27 cellular contexts compared by ENCODE assay signal in genomic region chr16:30886145-30886544, GRCh38. TPM values are rescaled to one million over a fixed set of nuclear protein-coding genes. Genes with fewer than 3 reads are reported as not detected.
A peak's percentile ranks its signal among the peaks of the same experiment; 100 is the strongest.
DNase-seq lines count a peak whose midpoint lies in the region; ATAC-seq, FAIRE-seq and TF ChIP-seq lines count a peak whose summit lies in the region.
"Had no signal": no experiment of that assay in that cellular context is flagged by ENCODE, and none has a peak within 500 bp of the region (broad histone marks: within the 10 kb centered on the region; RNA-seq: fewer than 3 reads in every experiment).

No MANE protein-coding gene starts in this region.

- no peak overlapping the region for H3K27ac ChIP-seq in K562 (ENCODE audit: extremely low read depth, low read depth, low read length)
- H3K27ac ChIP-seq: A549, GM23248, HL-60 had no signal

- H3K9me3 Mint-ChIP-seq in activated CD4-positive, alpha-beta memory T cell treated with anti-CD3 and anti-CD28 coated beads, Interleukin-2, amount 10 ng/mL, durations not matched to agents 7 days and 5 days, result no peaks in the 10 kb centered on the region
- H3K9me3 Mint-ChIP-seq in activated CD4-positive, alpha-beta memory T cell treated with anti-CD3 and anti-CD28 coated beads for 36 hours, result no peaks in the 10 kb centered on the region
- H3K9me3 Mint-ChIP-seq in stimulated activated naive CD8-positive, alpha-beta T cell treated with anti-CD3 and anti-CD28 coated beads, Interleukin-15, Interleukin-2, amounts not matched to agents 100 ng/mL and 50 ng/mL, for 24 hours, result no peaks in the 10 kb centered on the region
- no peaks in the 10 kb centered on the region for H3K9me3 Mint-ChIP-seq in stimulated activated naive CD8-positive, alpha-beta T cell treated with anti-CD3 and anti-CD28 coated beads, Interleukin-15, amount 100 ng/mL, for 72 hours
- H3K9me3 Mint-ChIP-seq: CD4-positive, alpha-beta memory T cell had no signal

- CTCF ChIA-PET in activated CD4-positive, alpha-beta memory T cell treated with anti-CD3 and anti-CD28 coated beads, Interleukin-2, amount 10 ng/mL, durations not matched to agents 7 days and 5 days (lab: Charles Lee), result interaction anchor here (0.5 kb wide), 1 partner anchor 108 kb away, joined by 3 read pairs; no protein-coding TSS in a partner anchor
- CTCF ChIA-PET in activated CD4-positive, alpha-beta memory T cell treated with anti-CD3 and anti-CD28 coated beads for 36 hours (lab: Charles Lee), result interaction anchor here (2.0 kb wide), 1 partner anchor 16 kb away, joined by 7 read pairs; no protein-coding TSS in a partner anchor
- CTCF ChIA-PET in K562 (lab: Yijun Ruan, JAX; ENCODE audit: low intra/inter-chr PET ratio), result no interaction called here

- in situ Hi-C loops in K562 (cut with MboI), result no loop called here

- TF ChIP-seq RAD21 in K562 (CRISPR knock-in tag; conservative IDR thresholded peaks at IDR 0.05 in 1 of 2, IDR thresholded peaks at IDR 0.05 in 1 of 2), result no peak

- TF ChIP-seq CTCF in K562 (IDR thresholded peaks at IDR 0.05 in 2 of 3, conservative IDR thresholded peaks at IDR 0.05 in 1 of 3; ENCODE audit: insufficient read depth in 2 of 3, low read depth in 1 of 3, low read length in 3 of 3), result no peak

- intact Hi-C loops in activated CD4-positive, alpha-beta memory T cell treated with anti-CD3 and anti-CD28 coated beads for 36 hours (cut with micrococcal nuclease), result no loop called here
- intact Hi-C loops in K562 (cut with micrococcal nuclease), result no loop called here
- intact Hi-C loops in posterior vena cava (cut with DNase I), result no loop called here

- H2AFZ ChIP-seq in K562 (ENCODE audit: low read depth, low read length), result no peak overlapping the region
- H2AFZ ChIP-seq: GM23248 had no signal

- H3K79me2 ChIP-seq in K562 (ENCODE audit: control insufficient read depth, insufficient read depth, low read length), result no peaks in the 10 kb centered on the region

- peak overlapping the region; percentile 31 for H3K27ac Mint-ChIP-seq in activated CD4-positive, alpha-beta memory T cell treated with anti-CD3 and anti-CD28 coated beads, Interleukin-2, amount 10 ng/mL, durations not matched to agents 7 days and 5 days
- H3K27ac Mint-ChIP-seq in activated CD4-positive, alpha-beta memory T cell treated with anti-CD3 and anti-CD28 coated beads for 36 hours, result no peak overlapping the region
- H3K27ac Mint-ChIP-seq in stimulated activated naive CD8-positive, alpha-beta T cell treated with anti-CD3 and anti-CD28 coated beads, Interleukin-15, Interleukin-2, amounts not matched to agents 100 ng/mL and 50 ng/mL, for 24 hours, result peak overlapping the region; percentile 51
- H3K27ac Mint-ChIP-seq in stimulated activated naive CD8-positive, alpha-beta T cell treated with anti-CD3 and anti-CD28 coated beads, Interleukin-15, amount 100 ng/mL, for 72 hours, result no peak overlapping the region

- peaks cover 0 to 9% of the 10 kb centered on the region in 2 experiments; a peak in 2 of 5 replicates for H3K4me1 ChIP-seq in K562 (replicated peaks in 1 of 2; ENCODE audit: control insufficient read depth in 2 of 2, insufficient read depth in 2 of 2, low read length in 2 of 2)
- H3K4me1 ChIP-seq: A549, HAP-1 had no signal

- WGBS in K562 (ENCODE audit: insufficient coverage, low coverage, missing lambda C conversion rate), result 71% methylated on average over 1 of the region's 1 CpG

- DNase-seq in activated CD4-positive, alpha-beta memory T cell treated with anti-CD3 and anti-CD28 coated beads, Interleukin-2, amount 10 ng/mL, durations not matched to agents 7 days and 5 days, result no peak
- no peak for DNase-seq in activated CD4-positive, alpha-beta memory T cell treated with anti-CD3 and anti-CD28 coated beads for 36 hours
- no peak for DNase-seq in stimulated activated naive CD8-positive, alpha-beta T cell treated with anti-CD3 and anti-CD28 coated beads, Interleukin-15, amount 100 ng/mL, for 72 hours
- DNase-seq in K562 (ENCODE audit: extremely low read depth in 1 of 4, low spot score in 3 of 4) (no peak), NCI-H345 (lab: John Stamatoyannopoulos, UW) (no peak), posterior vena cava (ENCODE audit: low spot score) (no peak)
- DNase-seq: CD4-positive, alpha-beta memory T cell; DMS153; GDM1; GM23248; IMR-90; Kasumi-1; MM.1S; NCI-H1092; NCI-H146; NCI-H2081 treated with DMSO at 0.1 percent for 48 hours; NCI-H510A; NCI-H748 treated with DMSO at 0.1 percent for 48 hours; NK-92 treated with Interleukin-12 subunit alpha and Interleukin-12 subunit beta, amount 100 ng/mL, for 24 hours; Right ventricle myocardium superior had no signal

- no peak overlapping the region for H3K9ac ChIP-seq in K562 (ENCODE audit: insufficient read depth in 1 of 2, low read depth in 2 of 2, low read length in 2 of 2)
- H3K9ac ChIP-seq: GM23248 had no signal

- POLR2A ChIA-PET in activated CD4-positive, alpha-beta memory T cell treated with anti-CD3 and anti-CD28 coated beads, Interleukin-2, amount 10 ng/mL, durations not matched to agents 7 days and 5 days (lab: Charles Lee), result interaction anchor here (1.0 to 1.5 kb wide), 2 partner anchors 9 to 10 kb away, joined by 4 to 5 read pairs; no protein-coding TSS in a partner anchor
- POLR2A ChIA-PET in activated CD4-positive, alpha-beta memory T cell treated with anti-CD3 and anti-CD28 coated beads for 36 hours (lab: Charles Lee), result no interaction called here
- POLR2A ChIA-PET in K562 (lab: Yijun Ruan, JAX), result interaction anchor here (1.4 kb wide), 1 partner anchor 12 kb away, joined by 4 read pairs; no protein-coding TSS in a partner anchor

- TF ChIP-seq EP300 in K562 (IDR thresholded peaks at IDR 0.05; ENCODE audit: low read length), result no peak

- no peak for TF ChIP-seq POLR2A in K562 (conservative IDR thresholded peaks at IDR 0.05)

- H3K9me1 ChIP-seq in K562 (ENCODE audit: control insufficient read depth, insufficient read depth, low read length), result no peaks in the 10 kb centered on the region

- H3K27me3 ChIP-seq in K562 (ENCODE audit: control insufficient read depth in 2 of 2, insufficient read depth in 2 of 2, low read length in 2 of 2), result no peaks in the 10 kb centered on the region

- no peaks in the 10 kb centered on the region for H3K27me3 Mint-ChIP-seq in activated CD4-positive, alpha-beta memory T cell treated with anti-CD3 and anti-CD28 coated beads, Interleukin-2, amount 10 ng/mL, durations not matched to agents 7 days and 5 days
- H3K27me3 Mint-ChIP-seq in activated CD4-positive, alpha-beta memory T cell treated with anti-CD3 and anti-CD28 coated beads for 36 hours, result no peaks in the 10 kb centered on the region
- no peaks in the 10 kb centered on the region for H3K27me3 Mint-ChIP-seq in stimulated activated naive CD8-positive, alpha-beta T cell treated with anti-CD3 and anti-CD28 coated beads, Interleukin-15, Interleukin-2, amounts not matched to agents 100 ng/mL and 50 ng/mL, for 24 hours
- no peaks in the 10 kb centered on the region for H3K27me3 Mint-ChIP-seq in stimulated activated naive CD8-positive, alpha-beta T cell treated with anti-CD3 and anti-CD28 coated beads, Interleukin-15, amount 100 ng/mL, for 72 hours
- H3K27me3 Mint-ChIP-seq: CD4-positive, alpha-beta memory T cell had no signal

- FAIRE-seq in K562 (lab: Jason Lieb, UNC), result no peak
- FAIRE-seq: A549, RCC 7860 had no signal

- peaks cover 33% of the 10 kb centered on the region for H3K36me3 Mint-ChIP-seq in activated CD4-positive, alpha-beta memory T cell treated with anti-CD3 and anti-CD28 coated beads, Interleukin-2, amount 10 ng/mL, durations not matched to agents 7 days and 5 days (ENCODE audit: low read depth)
- H3K36me3 Mint-ChIP-seq in activated CD4-positive, alpha-beta memory T cell treated with anti-CD3 and anti-CD28 coated beads for 36 hours, result peaks cover 27% of the 10 kb centered on the region
- peaks cover 34% of the 10 kb centered on the region for H3K36me3 Mint-ChIP-seq in stimulated activated naive CD8-positive, alpha-beta T cell treated with anti-CD3 and anti-CD28 coated beads, Interleukin-15, Interleukin-2, amounts not matched to agents 100 ng/mL and 50 ng/mL, for 24 hours (ENCODE audit: low read depth)

- H3K4me3 Mint-ChIP-seq in activated CD4-positive, alpha-beta memory T cell treated with anti-CD3 and anti-CD28 coated beads, Interleukin-2, amount 10 ng/mL, durations not matched to agents 7 days and 5 days, result no peak overlapping the region
- no peak overlapping the region for H3K4me3 Mint-ChIP-seq in activated CD4-positive, alpha-beta memory T cell treated with anti-CD3 and anti-CD28 coated beads for 36 hours
- H3K4me3 Mint-ChIP-seq in stimulated activated naive CD8-positive, alpha-beta T cell treated with anti-CD3 and anti-CD28 coated beads, Interleukin-15, Interleukin-2, amounts not matched to agents 100 ng/mL and 50 ng/mL, for 24 hours, result no peak overlapping the region
- H3K4me3 Mint-ChIP-seq in stimulated activated naive CD8-positive, alpha-beta T cell treated with anti-CD3 and anti-CD28 coated beads, Interleukin-15, amount 100 ng/mL, for 72 hours, result no peak overlapping the region
- H3K4me3 Mint-ChIP-seq: CD4-positive, alpha-beta memory T cell had no signal

- no peaks in the 10 kb centered on the region for H4K20me1 ChIP-seq in K562 (replicated peaks; ENCODE audit: control insufficient read depth, insufficient read depth, low read length)

- peaks cover 48% of the 10 kb centered on the region; the same call in 2 of the 3 replicates for H3K36me3 ChIP-seq in K562 (ENCODE audit: control insufficient read depth, insufficient read depth, low read length)

- no peaks in the 10 kb centered on the region for H3K9me3 ChIP-seq in K562 (replicated peaks; ENCODE audit: control insufficient read depth, insufficient read depth, low read depth, low read length)
- H3K9me3 ChIP-seq: A549, HAP-1 had no signal

- no peak for ATAC-seq in stimulated activated naive CD8-positive, alpha-beta T cell treated with anti-CD3 and anti-CD28 coated beads, Interleukin-15, amount 100 ng/mL, for 72 hours
- ATAC-seq in K562, result no peak
- no peak for ATAC-seq in HG02840 (IDR thresholded peaks at IDR 0.05; ENCODE audit: low FRiP score, unreplicated experiment)
- ATAC-seq: A549 had no signal

- no peak overlapping the region for H3K4me2 ChIP-seq in K562 (ENCODE audit: insufficient read depth, low read length)
- H3K4me2 ChIP-seq: A549 had no signal

- H3K4me1 Mint-ChIP-seq in activated CD4-positive, alpha-beta memory T cell treated with anti-CD3 and anti-CD28 coated beads, Interleukin-2, amount 10 ng/mL, durations not matched to agents 7 days and 5 days, result peaks cover 25% of the 10 kb centered on the region
- peaks cover 21% of the 10 kb centered on the region for H3K4me1 Mint-ChIP-seq in activated CD4-positive, alpha-beta memory T cell treated with anti-CD3 and anti-CD28 coated beads for 36 hours (ENCODE audit: low read depth)
- H3K4me1 Mint-ChIP-seq in stimulated activated naive CD8-positive, alpha-beta T cell treated with anti-CD3 and anti-CD28 coated beads, Interleukin-15, Interleukin-2, amounts not matched to agents 100 ng/mL and 50 ng/mL, for 24 hours (ENCODE audit: low read depth), result peaks cover 27% of the 10 kb centered on the region
- H3K4me1 Mint-ChIP-seq in stimulated activated naive CD8-positive, alpha-beta T cell treated with anti-CD3 and anti-CD28 coated beads, Interleukin-15, amount 100 ng/mL, for 72 hours, result peaks cover 31% of the 10 kb centered on the region

- no peak overlapping the region for H3K4me3 ChIP-seq in K562
- H3K4me3 ChIP-seq: A549, GM23248, HAP-1 had no signal

- no TSS peak for BruUV-seq in K562 (replicated peaks; lab: Mats Ljungman, UMichigan)

RNA-seq across cellular contexts. Expression of gene BCL7C, which starts 7.7 kb away (rescaled TPM):
- total RNA-seq in activated CD4-positive, alpha-beta memory T cell treated with anti-CD3 and anti-CD28 coated beads, Interleukin-2, amount 10 ng/mL, durations not matched to agents 7 days and 5 days, result 10 to 100 TPM; 22.3 to 23.5 TPM
- 10 to 100 TPM; 25.6 to 25.7 TPM for total RNA-seq in activated CD4-positive, alpha-beta memory T cell treated with anti-CD3 and anti-CD28 coated beads for 36 hours
- total RNA-seq in K562 (2011; cell fraction: chromatin; rRNA removed; ENCODE audit: low replicate concordance), result 6.9 and 9.3 TPM in 2 replicates
- 8.7 and 9.0 TPM in 2 replicates for total RNA-seq in K562 (2011; cell fraction: nucleolus; rRNA removed)
- 7.6 and 10.6 TPM in 2 replicates for total RNA-seq in K562 (2011; cell fraction: nucleoplasm; rRNA removed)
- total RNA-seq in K562 (2014; rRNA removed), result 80.1 and 85.8 TPM in 2 replicates
- 7.0 and 7.9 TPM in 2 replicates for total RNA-seq in K562 (2014; rRNA removed; fragmentation: Illumina TruSeq; extraction: Trizol)
- total RNA-seq in K562 (2015; rRNA removed; fragmentation: Illumina TruSeq; extraction: Trizol), result 31.6 and 32.9 TPM in 2 replicates
- total RNA-seq in K562 (2021), result 41.2 and 43.1 TPM in 2 replicates
- polyA plus RNA-seq in K562 (2011; rRNA removed), result 15.1 and 17.4 TPM in 2 replicates
- 18.7 and 45.5 TPM in 2 replicates for polyA plus RNA-seq in K562 (2011; cell fraction: cytosol; rRNA removed)
- polyA plus RNA-seq in K562 (2011; cell fraction: nucleus; rRNA removed), result 7.4 and 12.0 TPM in 2 replicates
- polyA plus RNA-seq in K562 (2012), result 23.9 and 28.5 TPM in 2 replicates
- polyA plus RNA-seq in K562 (2014; fragmentation: Illumina TruSeq; extraction: Trizol), result 19.6 and 37.5 TPM in 2 replicates
- polyA plus RNA-seq in K562 (2014; fragmentation: Nextera tagmentation; extraction: Ambion mirVana), result 1 to 10 TPM; 1.7 to 2.6 TPM
- polyA plus RNA-seq in K562 (2014; rRNA removed), result 61.9 and 75.9 TPM in 2 replicates
- polyA minus RNA-seq in K562 (2011; rRNA and poly(A)+ RNA removed), result 2.2 and 3.5 TPM in 2 replicates
- 7.9 and 8.1 TPM in 2 replicates for polyA minus RNA-seq in K562 (2011; cell fraction: cytosol; rRNA and poly(A)+ RNA removed)
- 2.6 TPM in 2 replicates for polyA minus RNA-seq in K562 (2011; cell fraction: nucleus; rRNA and poly(A)+ RNA removed)
- 10 to 100 TPM; 33.6 to 36.3 TPM for total RNA-seq in posterior vena cava

RNA-seq across cellular contexts. Expression of gene CTF1, which starts 10.3 kb away (rescaled TPM):
- total RNA-seq in activated CD4-positive, alpha-beta memory T cell treated with anti-CD3 and anti-CD28 coated beads, Interleukin-2, amount 10 ng/mL, durations not matched to agents 7 days and 5 days, result under 1 TPM; 0.20 to 0.25 TPM
- under 1 TPM; 0.22 to 0.43 TPM for total RNA-seq in activated CD4-positive, alpha-beta memory T cell treated with anti-CD3 and anti-CD28 coated beads for 36 hours
- 2.9 and 6.1 TPM in 2 replicates for total RNA-seq in K562 (2011; cell fraction: chromatin; rRNA removed; ENCODE audit: low replicate concordance)
- 4.2 and 5.5 TPM in 2 replicates for total RNA-seq in K562 (2011; cell fraction: nucleolus; rRNA removed)
- 6.2 and 12.7 TPM in 2 replicates for total RNA-seq in K562 (2011; cell fraction: nucleoplasm; rRNA removed)
- 0.36 and 1.0 TPM in 2 replicates for total RNA-seq in K562 (2014; rRNA removed)
- total RNA-seq in K562 (2014; rRNA removed; fragmentation: Illumina TruSeq; extraction: Trizol), result 0.38 and 0.44 TPM in 2 replicates
- 0.33 and 0.53 TPM in 2 replicates for total RNA-seq in K562 (2015; rRNA removed; fragmentation: Illumina TruSeq; extraction: Trizol)
- 1.8 TPM in 2 replicates for total RNA-seq in K562 (2021)
- 1.9 and 3.6 TPM in 2 replicates for polyA plus RNA-seq in K562 (2011; rRNA removed)
- polyA plus RNA-seq in K562 (2011; cell fraction: cytosol; rRNA removed), result 6.9 and 7.6 TPM in 2 replicates
- 11.5 and 14.8 TPM in 2 replicates for polyA plus RNA-seq in K562 (2011; cell fraction: nucleus; rRNA removed)
- 2.0 and 5.6 TPM in 2 replicates for polyA plus RNA-seq in K562 (2012)
- polyA plus RNA-seq in K562 (2014; fragmentation: Illumina TruSeq; extraction: Trizol), result 2.5 and 2.8 TPM in 2 replicates
- under 1 TPM; 0.24 to 0.35 TPM for polyA plus RNA-seq in K562 (2014; fragmentation: Nextera tagmentation; extraction: Ambion mirVana)
- 1.8 and 2.1 TPM in 2 replicates for polyA plus RNA-seq in K562 (2014; rRNA removed)
- polyA minus RNA-seq in K562 (2011; rRNA and poly(A)+ RNA removed), result 0.98 and 1.7 TPM in 2 replicates
- 1.1 and 1.4 TPM in 2 replicates for polyA minus RNA-seq in K562 (2011; cell fraction: cytosol; rRNA and poly(A)+ RNA removed)
- 1.3 and 1.9 TPM in 2 replicates for polyA minus RNA-seq in K562 (2011; cell fraction: nucleus; rRNA and poly(A)+ RNA removed)
- 1 to 10 TPM; 5.0 to 5.2 TPM for total RNA-seq in posterior vena cava
- total RNA-seq: HT1080 had no signal
- polyA plus RNA-seq: CD4-positive, alpha-beta memory T cell had no signal

RNA-seq across cellular contexts. Expression of gene FBXL19, which starts 37.2 kb away (rescaled TPM):
- total RNA-seq in activated CD4-positive, alpha-beta memory T cell treated with anti-CD3 and anti-CD28 coated beads, Interleukin-2, amount 10 ng/mL, durations not matched to agents 7 days and 5 days, result 10 to 100 TPM; 25.8 to 27.2 TPM
- 10 to 100 TPM; 21.0 to 22.2 TPM for total RNA-seq in activated CD4-positive, alpha-beta memory T cell treated with anti-CD3 and anti-CD28 coated beads for 36 hours
- total RNA-seq in K562 (2011; cell fraction: chromatin; rRNA removed; ENCODE audit: low replicate concordance), result 10.1 and 37.5 TPM in 2 replicates
- total RNA-seq in K562 (2011; cell fraction: nucleolus; rRNA removed), result 30.4 and 31.2 TPM in 2 replicates
- total RNA-seq in K562 (2011; cell fraction: nucleoplasm; rRNA removed), result 14.5 and 15.4 TPM in 2 replicates
- 32.7 and 48.1 TPM in 2 replicates for total RNA-seq in K562 (2014; rRNA removed)
- 6.8 and 6.9 TPM in 2 replicates for total RNA-seq in K562 (2014; rRNA removed; fragmentation: Illumina TruSeq; extraction: Trizol)
- total RNA-seq in K562 (2015; rRNA removed; fragmentation: Illumina TruSeq; extraction: Trizol), result 17.6 and 17.8 TPM in 2 replicates
- total RNA-seq in K562 (2021), result 40.4 and 48.0 TPM in 2 replicates
- 9.1 and 9.9 TPM in 2 replicates for polyA plus RNA-seq in K562 (2011; rRNA removed)
- polyA plus RNA-seq in K562 (2011; cell fraction: cytosol; rRNA removed), result 12.4 and 47.6 TPM in 2 replicates
- 16.9 and 37.2 TPM in 2 replicates for polyA plus RNA-seq in K562 (2011; cell fraction: nucleus; rRNA removed)
- 17.7 and 25.5 TPM in 2 replicates for polyA plus RNA-seq in K562 (2012)
- 7.6 and 18.1 TPM in 2 replicates for polyA plus RNA-seq in K562 (2014; fragmentation: Illumina TruSeq; extraction: Trizol)
- polyA plus RNA-seq in K562 (2014; fragmentation: Nextera tagmentation; extraction: Ambion mirVana), result under 1 TPM in 1 of 2 experiments, not detected in 1; 0.13 TPM
- polyA plus RNA-seq in K562 (2014; rRNA removed), result 22.0 and 26.0 TPM in 2 replicates
- polyA minus RNA-seq in K562 (2011; rRNA and poly(A)+ RNA removed), result 3.8 and 7.2 TPM in 2 replicates
- 26.1 and 27.7 TPM in 2 replicates for polyA minus RNA-seq in K562 (2011; cell fraction: cytosol; rRNA and poly(A)+ RNA removed)
- polyA minus RNA-seq in K562 (2011; cell fraction: nucleus; rRNA and poly(A)+ RNA removed), result 7.5 and 9.4 TPM in 2 replicates
- total RNA-seq in posterior vena cava, result 10 to 100 TPM; 13.7 to 14.5 TPM

Comparison
In these comparisons a context has a peak if more than half of its experiments do, and no peak if none do; other contexts are left out.
1. H3K27ac Mint-ChIP-seq: peak in activated CD4-positive, alpha-beta memory T cell treated with anti-CD3 and anti-CD28 coated beads, Interleukin-2, amount 10 ng/mL, durations not matched to agents 7 days and 5 days (single experiment) and stimulated activated naive CD8-positive, alpha-beta T cell treated with anti-CD3 and anti-CD28 coated beads, Interleukin-15, Interleukin-2, amounts not matched to agents 100 ng/mL and 50 ng/mL, for 24 hours (single experiment); none in activated CD4-positive, alpha-beta memory T cell treated with anti-CD3 and anti-CD28 coated beads for 36 hours (single experiment) and stimulated activated naive CD8-positive, alpha-beta T cell treated with anti-CD3 and anti-CD28 coated beads, Interleukin-15, amount 100 ng/mL, for 72 hours (0 of 2).